In genomic region chr2:174794851-174795374, GRCh38 we compare ENCODE assay signal across 21 cellular contexts. TPM values are rescaled to one million over a fixed set of nuclear protein-coding genes. Genes with fewer than 3 reads are reported as not detected.
DNase-seq lines count a peak whose midpoint lies in the region; ATAC-seq and TF ChIP-seq lines count a peak whose summit lies in the region.
"Had no signal": no experiment of that assay in that cellular context is flagged by ENCODE, and none has a peak within 500 bp of the region (broad histone marks: within the 10 kb centered on the region; RNA-seq: fewer than 3 reads in every experiment).

No MANE protein-coding gene starts in this region.

- DNase-seq in activated CD8-positive, alpha-beta T cell treated with anti-CD3 and anti-CD28 coated beads for 36 hours = peak; percentile 41
- DNase-seq in activated CD8-positive, alpha-beta T cell treated with anti-CD3 and anti-CD28 coated beads, Interleukin-2, amount 10 ng/mL, durations not matched to agents 7 days and 5 days = no peak
- DNase-seq in HCEC 1CT (peak; percentile 67), osteoblast (ENCODE audit: insufficient read length, low spot score, missing footprints) (peak; percentile 77), aorta (no peak), NCI-H2227 (lab: John Stamatoyannopoulos, UW; ENCODE audit: unreplicated experiment) (no peak)
- DNase-seq: activated gamma-delta T cell; body of pancreas; CD8-positive, alpha-beta T cell; colonic mucosa; DMS79; foreskin melanocyte; midbrain; NCI-H187 treated with DMSO at 0.1 percent for 48 hours; stomach; SW 1271 had no signal

- H3K4me2 ChIP-seq in osteoblast (ENCODE audit: insufficient read depth, low read length) = no peak overlapping the region

- no peaks in the 10 kb centered on the region for H3K79me2 ChIP-seq in osteoblast (ENCODE audit: insufficient read depth, low read length)

- CTCF ChIA-PET in activated CD8-positive, alpha-beta T cell treated with anti-CD3 and anti-CD28 coated beads for 36 hours (lab: Charles Lee) = interaction anchor here (1.0 to 2.1 kb wide), 5 partner anchors 19 to 97 kb away, joined by 3 to 5 read pairs (median 4); no protein-coding TSS in a partner anchor
- CTCF ChIA-PET in activated CD8-positive, alpha-beta T cell treated with anti-CD3 and anti-CD28 coated beads, Interleukin-2, amount 10 ng/mL, durations not matched to agents 7 days and 5 days (lab: Charles Lee) = interaction anchor here (0.7 to 2.3 kb wide), 8 partner anchors 17 to 216 kb away, joined by 3 to 10 read pairs (median 4); no protein-coding TSS in a partner anchor

- H3K27me3 Mint-ChIP-seq in activated CD8-positive, alpha-beta T cell treated with anti-CD3 and anti-CD28 coated beads for 36 hours = peaks cover 2% of the 10 kb centered on the region
- no peaks in the 10 kb centered on the region for H3K27me3 Mint-ChIP-seq in activated CD8-positive, alpha-beta T cell treated with anti-CD3 and anti-CD28 coated beads, Interleukin-2, amount 10 ng/mL, durations not matched to agents 7 days and 5 days (ENCODE audit: low read depth)

- no peaks in the 10 kb centered on the region for H4K20me1 ChIP-seq in osteoblast (ENCODE audit: insufficient read depth, low read length)

- H3K27ac Mint-ChIP-seq in activated CD8-positive, alpha-beta T cell treated with anti-CD3 and anti-CD28 coated beads for 36 hours = peak overlapping the region; percentile 34
- no peak overlapping the region for H3K27ac Mint-ChIP-seq in activated CD8-positive, alpha-beta T cell treated with anti-CD3 and anti-CD28 coated beads, Interleukin-2, amount 10 ng/mL, durations not matched to agents 7 days and 5 days
- H3K27ac Mint-ChIP-seq: CD8-positive, alpha-beta T cell had no signal

- POLR2A ChIA-PET in activated CD8-positive, alpha-beta T cell treated with anti-CD3 and anti-CD28 coated beads for 36 hours (lab: Charles Lee) = interaction anchor here (0.9 kb wide), 1 partner anchor 16 kb away, joined by 5 read pairs; no protein-coding TSS in a partner anchor
- POLR2A ChIA-PET in activated CD8-positive, alpha-beta T cell treated with anti-CD3 and anti-CD28 coated beads, Interleukin-2, amount 10 ng/mL, durations not matched to agents 7 days and 5 days (lab: Charles Lee) = interaction anchor here (0.7 kb wide), 1 partner anchor 100 kb away, joined by 3 read pairs; no protein-coding TSS in a partner anchor

- H3K36me3 ChIP-seq in osteoblast (ENCODE audit: insufficient read depth, low read length) (no peaks in the 10 kb centered on the region), aorta (ENCODE audit: control insufficient read depth in 1 of 2, insufficient read depth in 2 of 2, low read length in 1 of 2) (no peaks in the 10 kb centered on the region)
- H3K36me3 ChIP-seq: colonic mucosa had no signal

- no peak for TF ChIP-seq CTCF in activated CD8-positive, alpha-beta T cell treated with anti-CD3 and anti-CD28 coated beads for 36 hours (IDR thresholded peaks at IDR 0.05)
- no peak for TF ChIP-seq CTCF in osteoblast (IDR thresholded peaks at IDR 0.05; ENCODE audit: extremely low read depth, low read depth, low read length)

- ATAC-seq in activated CD8-positive, alpha-beta T cell treated with anti-CD3 and anti-CD28 coated beads for 36 hours = peak; percentile 60
- no peak for ATAC-seq in activated CD8-positive, alpha-beta T cell treated with anti-CD3 and anti-CD28 coated beads, Interleukin-2, amount 10 ng/mL, durations not matched to agents 7 days and 5 days
- ATAC-seq in aorta (ENCODE audit: low FRiP score) = no peak
- no peak for ATAC-seq in GM18909 (IDR thresholded peaks at IDR 0.05; ENCODE audit: poor library complexity, unreplicated experiment)
- ATAC-seq: body of pancreas; CD8-positive, alpha-beta T cell had no signal

- intact Hi-C loops in activated CD8-positive, alpha-beta T cell treated with anti-CD3 and anti-CD28 coated beads for 36 hours (cut with micrococcal nuclease) = loop anchor here (5.0 kb wide), 1 partner anchor 37 kb away; no protein-coding TSS in a partner anchor
- intact Hi-C loops in aorta (cut with DNase I) = no loop called here

- peaks cover 22% of the 10 kb centered on the region for H3K4me1 Mint-ChIP-seq in activated CD8-positive, alpha-beta T cell treated with anti-CD3 and anti-CD28 coated beads for 36 hours (ENCODE audit: low read depth)
- H3K4me1 Mint-ChIP-seq in activated CD8-positive, alpha-beta T cell treated with anti-CD3 and anti-CD28 coated beads, Interleukin-2, amount 10 ng/mL, durations not matched to agents 7 days and 5 days (ENCODE audit: low read depth) = peaks cover 5% of the 10 kb centered on the region

- H3K27ac ChIP-seq in angular gyrus (ENCODE audit: low read depth, low read length) (peak overlapping the region; percentile 46), osteoblast (ENCODE audit: low read depth, low read length) (peak overlapping the region; percentile 68), aorta (ENCODE audit: low read depth in 1 of 2, low read length in 2 of 2) (no peak overlapping the region)
- H3K27ac ChIP-seq: body of pancreas, colonic mucosa, RWPE1, stomach had no signal

- peak overlapping the region; percentile 58 for H2AFZ ChIP-seq in osteoblast (ENCODE audit: low read length)

- 71 to 77% methylated on average over 3 of the region's 3 CpGs for WGBS in aorta, 2 donors

- H3K9me3 ChIP-seq in osteoblast (ENCODE audit: low read depth, low read length) (no peaks in the 10 kb centered on the region), aorta (ENCODE audit: control insufficient read depth, low read length) (no peaks in the 10 kb centered on the region)
- H3K9me3 ChIP-seq: body of pancreas, colonic mucosa, stomach had no signal

- H3K27me3 ChIP-seq in osteoblast (ENCODE audit: insufficient read depth, low read length) (no peaks in the 10 kb centered on the region), aorta (ENCODE audit: control insufficient read depth in 1 of 2, insufficient read depth in 2 of 2, low read length in 1 of 2) (no peaks in the 10 kb centered on the region)
- H3K27me3 ChIP-seq: body of pancreas, colonic mucosa, stomach had no signal

- no peaks in the 10 kb centered on the region for H3K36me3 Mint-ChIP-seq in activated CD8-positive, alpha-beta T cell treated with anti-CD3 and anti-CD28 coated beads for 36 hours (ENCODE audit: low read depth)
- H3K36me3 Mint-ChIP-seq in activated CD8-positive, alpha-beta T cell treated with anti-CD3 and anti-CD28 coated beads, Interleukin-2, amount 10 ng/mL, durations not matched to agents 7 days and 5 days (ENCODE audit: low read depth) = no peaks in the 10 kb centered on the region
- H3K36me3 Mint-ChIP-seq: CD8-positive, alpha-beta T cell had no signal

- H3K4me3 ChIP-seq in osteoblast (ENCODE audit: insufficient read depth, low read length) (no peak overlapping the region), aorta (ENCODE audit: low read length in 2 of 2) (no peak overlapping the region)
- H3K4me3 ChIP-seq: body of pancreas, colonic mucosa, stomach had no signal

- H3K4me1 ChIP-seq in osteoblast (ENCODE audit: insufficient read depth, low read length) (peaks cover 20% of the 10 kb centered on the region), aorta (ENCODE audit: control insufficient read depth in 1 of 2, insufficient read depth in 2 of 2, low read length in 2 of 2) (no peaks in the 10 kb centered on the region)
- H3K4me1 ChIP-seq: colonic mucosa, stomach had no signal

- H3K9me3 Mint-ChIP-seq in activated CD8-positive, alpha-beta T cell treated with anti-CD3 and anti-CD28 coated beads for 36 hours = no peaks in the 10 kb centered on the region
- H3K9me3 Mint-ChIP-seq in activated CD8-positive, alpha-beta T cell treated with anti-CD3 and anti-CD28 coated beads, Interleukin-2, amount 10 ng/mL, durations not matched to agents 7 days and 5 days (ENCODE audit: insufficient read depth) = no peaks in the 10 kb centered on the region
- H3K9me3 Mint-ChIP-seq: CD8-positive, alpha-beta T cell had no signal

- no peak overlapping the region for H3K4me3 Mint-ChIP-seq in activated CD8-positive, alpha-beta T cell treated with anti-CD3 and anti-CD28 coated beads for 36 hours
- no peak overlapping the region for H3K4me3 Mint-ChIP-seq in activated CD8-positive, alpha-beta T cell treated with anti-CD3 and anti-CD28 coated beads, Interleukin-2, amount 10 ng/mL, durations not matched to agents 7 days and 5 days
- H3K4me3 Mint-ChIP-seq: CD8-positive, alpha-beta T cell; neural crest cell had no signal

RNA-seq across cellular contexts. Expression of gene CHRNA1, which starts 30.6 kb away (rescaled TPM):
- total RNA-seq in activated CD8-positive, alpha-beta T cell treated with anti-CD3 and anti-CD28 coated beads for 36 hours = not detected
- not detected for total RNA-seq in activated CD8-positive, alpha-beta T cell treated with anti-CD3 and anti-CD28 coated beads, Interleukin-2, amount 10 ng/mL, durations not matched to agents 7 days and 5 days
- total RNA-seq in osteoblast (not detected in 2 replicates), aorta (not detected)
- 1 to 10 TPM in 1 of 2 donors, not detected in 1; 2.0 TPM for polyA plus RNA-seq in aorta
- total RNA-seq: body of pancreas, NCI-H460, neural crest cell, stomach had no signal

Comparison
In these comparisons a context has a peak if more than half of its experiments do, and no peak if none do; other contexts are left out.
1. DNase-seq: peak in activated CD8-positive, alpha-beta T cell treated with anti-CD3 and anti-CD28 coated beads for 36 hours (single experiment), HCEC 1CT (single experiment) and osteoblast (single experiment); none in activated CD8-positive, alpha-beta T cell treated with anti-CD3 and anti-CD28 coated beads, Interleukin-2, amount 10 ng/mL, durations not matched to agents 7 days and 5 days (single experiment), aorta (0 of 2) and NCI-H2227 (single experiment).
2. H3K27ac ChIP-seq: peak in angular gyrus (single experiment) and osteoblast (single experiment); none in aorta (0 of 2).